Comparison of ENCODE assay signal across 23 cellular contexts in the genomic region with DNA sequence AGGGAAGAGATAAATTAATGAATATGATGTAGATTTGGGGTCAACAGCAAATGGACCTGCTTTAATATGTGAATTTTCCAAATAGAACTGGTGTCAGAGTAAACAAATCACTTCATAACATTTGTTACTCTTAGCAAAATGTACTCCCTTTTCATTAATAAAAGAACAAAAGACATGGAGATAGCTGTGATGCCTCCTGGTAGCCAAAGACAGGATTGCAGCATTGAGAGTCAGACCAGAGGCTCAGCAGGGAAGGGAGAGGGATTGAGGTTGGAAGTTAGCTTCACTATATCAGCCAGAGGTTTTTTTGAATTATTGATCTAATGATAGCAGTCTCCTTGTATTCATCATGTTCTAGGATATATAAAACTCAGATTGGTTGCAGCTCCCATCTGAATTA. TPM values are rescaled to one million over a fixed set of nuclear protein-coding genes. Genes with fewer than 3 reads are reported as not detected.
DNase-seq lines count a peak whose midpoint lies in the region; TF ChIP-seq lines count a peak whose summit lies in the region.
"Had no signal": no experiment of that assay in that cellular context is flagged by ENCODE, and none has a peak within 500 bp of the region (broad histone marks: within the 10 kb centered on the region; RNA-seq: fewer than 3 reads in every experiment).

No MANE protein-coding gene starts in this region.

- CTCF ChIA-PET in MCF 10A (lab: Yijun Ruan, JAX): interaction anchor here (0.5 to 1.0 kb wide), 3 partner anchors 18 to 271 kb away, joined by 3 read pairs; no protein-coding TSS in a partner anchor
- CTCF ChIA-PET in mammary epithelial cell (lab: Charles Lee; ENCODE audit: low non-redundant PET): no interaction called here
- CTCF ChIA-PET in OCI-LY7 (lab: Charles Lee; ENCODE audit: unreplicated experiment): no interaction called here

- TF ChIP-seq CTCF in MCF 10A (IDR thresholded peaks at IDR 0.05; ENCODE audit: unreplicated experiment): no peak
- peak in 1 of 2 donors; percentile 13 for TF ChIP-seq CTCF in mammary epithelial cell (conservative IDR thresholded peaks at IDR 0.05 in 1 of 2, IDR thresholded peaks at IDR 0.05 in 1 of 2; ENCODE audit: extremely low read depth in 1 of 2, insufficient read depth in 1 of 2, low read depth in 1 of 2, low read length in 2 of 2)
- peak; percentile 7 for TF ChIP-seq CTCF in fibroblast of villous mesenchyme (IDR thresholded peaks at IDR 0.05; ENCODE audit: insufficient read depth, low read depth, low read length)
- TF ChIP-seq CTCF in suprapubic skin (IDR thresholded peaks at IDR 0.05): no peak
- no peak for TF ChIP-seq CTCF in spleen (IDR thresholded peaks at IDR 0.05 in 8 of 11, conservative IDR thresholded peaks at IDR 0.05 in 3 of 11)
- TF ChIP-seq CTCF in OCI-LY7 (conservative IDR thresholded peaks at IDR 0.05; ENCODE audit: low read length): no peak

- DNase-seq in MCF 10A (ENCODE audit: unreplicated experiment): no peak
- no peak for DNase-seq in mammary epithelial cell
- DNase-seq in fibroblast of villous mesenchyme (ENCODE audit: low read depth): no peak
- no peak for DNase-seq in suprapubic skin (ENCODE audit: low spot score in 2 of 2)
- DNase-seq in activated CD4-positive, alpha-beta T cell treated with anti-CD3 and anti-CD28 coated beads for 1 hour: no peak
- DNase-seq in spleen: no peak
- DNase-seq in OCI-LY7 (ENCODE audit: low spot score): no peak
- no peak for DNase-seq in inferior parietal cortex (ENCODE audit: extremely low spot score)
- DNase-seq: activated naive CD4-positive, alpha-beta T cell treated with anti-CD3 and anti-CD28 coated beads for 36 hours; activated T-cell treated with anti-CD3 and anti-CD28 coated beads, Interleukin-2, amount 50 U/mL, for 24 hours; CD8-positive, alpha-beta memory T cell; effector memory CD8-positive, alpha-beta T cell; GDM1; glutamatergic neuron; MV-4-11; naive thymus-derived CD8-positive, alpha-beta T cell; NCI-H1694 treated with DMSO at 0.1 percent for 48 hours; NCI-H748 treated with DMSO at 0.1 percent for 48 hours; OCI-M1 had no signal

- H3K27ac ChIP-seq in mammary epithelial cell (ENCODE audit: insufficient read depth, low read depth, low read length) (no peak overlapping the region), suprapubic skin (peak overlapping the region; percentile 77), spleen (peak overlapping the region in 4 of 8 donors; percentile 53 to 68 (median 66)), OCI-LY7 (ENCODE audit: low read depth, low read length, poor library complexity, severe bottlenecking) (no peak overlapping the region)
- H3K27ac ChIP-seq: 22Rv1, KMS-11, right atrium auricular region had no signal

- intact Hi-C loops in MCF 10A (cut with micrococcal nuclease) (no loop called here), mammary epithelial cell (cut with micrococcal nuclease) (loop anchor here (5.0 kb wide), 1 partner anchor 51 kb away; a partner anchor contains a TSS), spleen (cut with DNase I; ENCODE audit: low total_unique reads) (loop anchor here (10.0 kb wide), 1 partner anchor 148 kb away; a partner anchor contains a TSS), OCI-LY7 (cut with micrococcal nuclease; ENCODE audit: unreplicated experiment) (no loop called here)

- H4K20me1 ChIP-seq in mammary epithelial cell (ENCODE audit: insufficient read depth, low read length): no peaks in the 10 kb centered on the region
- no peaks in the 10 kb centered on the region for H4K20me1 ChIP-seq in OCI-LY7 (ENCODE audit: insufficient read depth, low read length)

- H3K9me3 Mint-ChIP-seq in MCF 10A (ENCODE audit: unreplicated experiment): no peaks in the 10 kb centered on the region
- H3K9me3 Mint-ChIP-seq: activated naive CD4-positive, alpha-beta T cell treated with anti-CD3 and anti-CD28 coated beads for 36 hours; activated T-cell treated with anti-CD3 and anti-CD28 coated beads, Interleukin-2, amount 50 U/mL, for 24 hours; CD8-positive, alpha-beta memory T cell; effector memory CD8-positive, alpha-beta T cell; mesothelial cell of epicardium; naive thymus-derived CD8-positive, alpha-beta T cell had no signal

- H3K27me3 ChIP-seq in mammary epithelial cell (ENCODE audit: insufficient read depth, low read length): peaks cover 3% of the 10 kb centered on the region
- no peaks in the 10 kb centered on the region for H3K27me3 ChIP-seq in suprapubic skin
- peaks cover 0 to 7% (median 0%) of the 10 kb centered on the region in 7 donors for H3K27me3 ChIP-seq in spleen (replicated peaks in 1 of 7)
- H3K27me3 ChIP-seq: right atrium auricular region had no signal

- TF ChIP-seq POLR2A in suprapubic skin (IDR thresholded peaks at IDR 0.05): no peak
- TF ChIP-seq POLR2A in spleen (IDR thresholded peaks at IDR 0.05): no peak

- peaks cover 21% of the 10 kb centered on the region for H3K4me1 Mint-ChIP-seq in MCF 10A (ENCODE audit: insufficient read depth, unreplicated experiment)

- no peak overlapping the region for H3K4me3 Mint-ChIP-seq in MCF 10A (ENCODE audit: unreplicated experiment)
- H3K4me3 Mint-ChIP-seq: activated naive CD4-positive, alpha-beta T cell treated with anti-CD3 and anti-CD28 coated beads for 36 hours; activated T-cell treated with anti-CD3 and anti-CD28 coated beads, Interleukin-2, amount 50 U/mL, for 24 hours; CD8-positive, alpha-beta memory T cell; effector memory CD8-positive, alpha-beta T cell; mesothelial cell of epicardium; naive thymus-derived CD8-positive, alpha-beta T cell had no signal

- H3K9me2 ChIP-seq in OCI-LY7 (ENCODE audit: insufficient read depth, low read length): no peaks in the 10 kb centered on the region

- BruUV-seq in MCF 10A (replicated peaks; lab: Mats Ljungman, UMichigan) (no TSS peak), mammary epithelial cell (replicated peaks; lab: Mats Ljungman, UMichigan) (no TSS peak), OCI-LY7 (replicated peaks; lab: Mats Ljungman, UMichigan) (no TSS peak)

- no peaks in the 10 kb centered on the region for H3K79me2 ChIP-seq in mammary epithelial cell (ENCODE audit: insufficient read depth, low read length)
- no peaks in the 10 kb centered on the region for H3K79me2 ChIP-seq in OCI-LY7 (ENCODE audit: insufficient read depth, low read depth, low read length)

- H3K36me3 ChIP-seq in mammary epithelial cell (ENCODE audit: insufficient read depth, low read length) (no peaks in the 10 kb centered on the region), suprapubic skin (no peaks in the 10 kb centered on the region), spleen (no peaks in the 10 kb centered on the region), OCI-LY7 (ENCODE audit: insufficient read depth, low read length) (no peaks in the 10 kb centered on the region)
- H3K36me3 ChIP-seq: right atrium auricular region had no signal

- H2AFZ ChIP-seq in mammary epithelial cell (ENCODE audit: low read depth, low read length): no peak overlapping the region
- H2AFZ ChIP-seq in OCI-LY7 (ENCODE audit: low read length): no peak overlapping the region

- H3K9ac ChIP-seq in mammary epithelial cell (ENCODE audit: insufficient read depth, low read length): no peak overlapping the region
- H3K9ac ChIP-seq: KMS-11 had no signal

- H3K36me3 Mint-ChIP-seq in MCF 10A (ENCODE audit: insufficient read depth, unreplicated experiment): no peaks in the 10 kb centered on the region
- H3K36me3 Mint-ChIP-seq: CD8-positive, alpha-beta memory T cell; mesothelial cell of epicardium; naive thymus-derived CD8-positive, alpha-beta T cell had no signal

- H3K4me3 ChIP-seq in mammary epithelial cell (replicated peaks in 1 of 3; ENCODE audit: insufficient read depth in 1 of 3, low read depth in 2 of 3, low read length in 3 of 3) (no peak overlapping the region), fibroblast of villous mesenchyme (ENCODE audit: low read depth, low read length) (no peak overlapping the region), suprapubic skin (no peak overlapping the region), spleen (no peak overlapping the region), OCI-LY7 (ENCODE audit: low read depth, low read length, poor library complexity, severe bottlenecking) (no peak overlapping the region)
- H3K4me3 ChIP-seq: right atrium auricular region had no signal

- peaks cover 69% of the 10 kb centered on the region for H3K27me3 Mint-ChIP-seq in MCF 10A (ENCODE audit: insufficient read depth, unreplicated experiment)

- peak overlapping the region; percentile 8 for H3K27ac Mint-ChIP-seq in MCF 10A (ENCODE audit: low read depth, unreplicated experiment)
- H3K27ac Mint-ChIP-seq: activated naive CD4-positive, alpha-beta T cell treated with anti-CD3 and anti-CD28 coated beads for 36 hours; activated T-cell treated with anti-CD3 and anti-CD28 coated beads, Interleukin-2, amount 50 U/mL, for 24 hours; CD8-positive, alpha-beta memory T cell; effector memory CD8-positive, alpha-beta T cell; naive thymus-derived CD8-positive, alpha-beta T cell had no signal

- H3K9me3 ChIP-seq in mammary epithelial cell (replicated peaks; ENCODE audit: insufficient read depth, low read length) (no peaks in the 10 kb centered on the region), suprapubic skin (no peaks in the 10 kb centered on the region), spleen (no peaks in the 10 kb centered on the region), OCI-LY7 (ENCODE audit: low read length) (no peaks in the 10 kb centered on the region)
- H3K9me3 ChIP-seq: right atrium auricular region had no signal

- POLR2A ChIA-PET in MCF 10A (lab: Yijun Ruan, JAX) (interaction anchor here (1.0 to 1.7 kb wide), 3 partner anchors 49 to 150 kb away, joined by 4 read pairs; a partner anchor contains a TSS), OCI-LY7 (lab: Charles Lee) (no interaction called here)

- H3K4me2 ChIP-seq in mammary epithelial cell (ENCODE audit: insufficient read depth, low read depth, low read length) (no peak overlapping the region), OCI-LY7 (ENCODE audit: low read length) (no peak overlapping the region)
- H3K4me2 ChIP-seq: KMS-11 had no signal

- in situ Hi-C loops in mammary epithelial cell (cut with MboI; ENCODE audit: low sequenced_read_pairs in 2 of 2): loop anchor here (10.0 to 25.0 kb wide), 5 partner anchors 148 to 601 kb away; a partner anchor contains a TSS

- dilution Hi-C loops in mammary epithelial cell (cut with HindIII; ENCODE audit: low sequenced_read_pairs): no loop called here

- TF ChIP-seq EP300 in suprapubic skin (IDR thresholded peaks at IDR 0.05): no peak

- H3K4me1 ChIP-seq in mammary epithelial cell (ENCODE audit: insufficient read depth, low read length): peaks cover 41% of the 10 kb centered on the region
- H3K4me1 ChIP-seq in suprapubic skin: peaks cover 5% of the 10 kb centered on the region
- peaks cover 0 to 11% (median 0%) of the 10 kb centered on the region in 6 donors for H3K4me1 ChIP-seq in spleen
- no peaks in the 10 kb centered on the region for H3K4me1 ChIP-seq in OCI-LY7 (ENCODE audit: insufficient read depth, low read length, poor library complexity, severe bottlenecking)
- H3K4me1 ChIP-seq: right atrium auricular region had no signal

RNA-seq across cellular contexts. Expression of a gene that starts 17.4 kb away (rescaled TPM):
- 0.17 TPM in 1 of 2 replicates, not detected in the other for total RNA-seq in MCF 10A (2022)
- total RNA-seq in mammary epithelial cell: under 1 TPM; 0.14 to 0.50 TPM
- 0.06 TPM for polyA plus RNA-seq in mammary epithelial cell
- polyA minus RNA-seq in mammary epithelial cell: not detected
- total RNA-seq in fibroblast of villous mesenchyme: 0.32 and 0.43 TPM in 2 replicates
- total RNA-seq in suprapubic skin: 1 to 10 TPM in 2 of 4 donors, under 1 TPM in 1, not detected in 1; 0.31 to 2.4 (median 2.3) TPM
- 1 to 10 TPM in 2 of 7 donors, under 1 TPM in 4, not detected in 1; 0.51 to 1.6 (median 0.77) TPM for total RNA-seq in spleen
- polyA plus RNA-seq in spleen: under 1 TPM; 0.12 to 0.35 (median 0.17) TPM
- total RNA-seq in OCI-LY7 (2014; rRNA removed; shearing (Covaris generic)): 0.10 and 0.50 TPM in 2 replicates
- 0.38 and 0.66 TPM in 2 replicates for total RNA-seq in OCI-LY7 (2022)
- total RNA-seq: naive thymus-derived CD8-positive, alpha-beta T cell had no signal
- polyA plus RNA-seq: CD8-positive, alpha-beta memory T cell had no signal

RNA-seq across cellular contexts. Expression of a gene that starts 48.6 kb away (rescaled TPM):
- total RNA-seq in MCF 10A (2022) (63.7 and 64.4 TPM in 2 replicates), mammary epithelial cell (10 to 100 TPM; 33.3 to 98.1 TPM), fibroblast of villous mesenchyme (41.6 and 45.3 TPM in 2 replicates), suprapubic skin (10 to 100 TPM; 56.3 to 71.1 (median 67.4) TPM), spleen (10 to 100 TPM; 38.5 to 76.0 (median 63.1) TPM), OCI-LY7 (2022) (8.8 and 9.9 TPM in 2 replicates)
- polyA plus RNA-seq in mammary epithelial cell (35.8 TPM), spleen (100 to 1,000 TPM in 2 of 3 donors, 10 to 100 TPM in 1; 96.4 to 157 (median 104) TPM)
- polyA minus RNA-seq in mammary epithelial cell: 20.3 TPM
- total RNA-seq in OCI-LY7 (2014; rRNA removed; shearing (Covaris generic)): 4.5 and 15.1 TPM in 2 replicates

Comparison
In these comparisons a context has a peak if more than half of its experiments do, and no peak if none do; other contexts are left out.
1. intact Hi-C loops: an anchor here in mammary epithelial cell (5.0 kb wide) and spleen (10.0 kb wide); none called in MCF 10A and OCI-LY7.